9 cellular contexts compared by ENCODE assay signal in the genomic region with DNA sequence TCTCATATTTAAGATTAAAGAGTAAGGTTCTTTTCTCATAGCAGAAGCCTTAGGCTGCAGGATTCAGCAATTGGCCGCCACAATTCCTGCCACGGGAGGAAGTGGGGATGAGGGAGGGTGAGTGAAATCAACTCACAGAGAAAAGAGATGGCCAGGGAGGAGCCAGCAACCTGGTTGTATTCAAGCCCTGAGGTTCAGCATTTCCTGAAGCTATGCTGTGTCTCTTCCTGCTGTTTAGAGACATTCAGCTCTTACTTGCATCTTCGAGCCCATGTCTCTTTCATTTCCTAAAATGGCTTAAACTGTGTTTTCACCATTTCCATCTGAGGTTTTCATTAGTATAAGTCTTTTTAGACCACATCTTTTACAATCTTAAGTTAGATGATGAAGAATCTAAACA.
"Had no signal": no experiment of that assay in that cellular context is flagged by ENCODE, and none has a peak within 500 bp of the region (broad histone marks: within the 10 kb centered on the region; RNA-seq: fewer than 3 reads in every experiment).

No MANE protein-coding gene starts in this region.

- H3K4me3 Mint-ChIP-seq: HFFc6 had no signal

- H3K4me3 ChIP-seq: HAP-1, K562 had no signal

- H3K27ac ChIP-seq: HL-60 had no signal

- H3K27ac Mint-ChIP-seq: HFFc6 had no signal

- DNase-seq: GOT3, H7, HFFc6, IMR-90 had no signal

- ATAC-seq: HCT116, HepG2, K562 had no signal

- H3K9me3 ChIP-seq: HAP-1 had no signal

- H3K36me3 ChIP-seq: HAP-1 had no signal
